ENCODE assay signal across 1 cellular context in genomic region chr1:45442272-45442671, GRCh38.
TF ChIP-seq lines count a peak whose summit lies in the region.

No MANE protein-coding gene starts in this region.

TF ChIP-seq in K562, 482 proteins besides CTCF, POLR2A, EP300 and RAD21:
- TF ChIP-seq SRSF7 (optimal IDR thresholded peaks at IDR 0.05; ENCODE audit: low read depth, low read length) (no peak), ATF3 (IDR thresholded peaks at IDR 0.05) (peak; percentile 33; the same call in 1 of the 2 replicates), ATF3 (CRISPR knock-in tag; conservative IDR thresholded peaks at IDR 0.05) (no peak)
